In the genomic region with DNA sequence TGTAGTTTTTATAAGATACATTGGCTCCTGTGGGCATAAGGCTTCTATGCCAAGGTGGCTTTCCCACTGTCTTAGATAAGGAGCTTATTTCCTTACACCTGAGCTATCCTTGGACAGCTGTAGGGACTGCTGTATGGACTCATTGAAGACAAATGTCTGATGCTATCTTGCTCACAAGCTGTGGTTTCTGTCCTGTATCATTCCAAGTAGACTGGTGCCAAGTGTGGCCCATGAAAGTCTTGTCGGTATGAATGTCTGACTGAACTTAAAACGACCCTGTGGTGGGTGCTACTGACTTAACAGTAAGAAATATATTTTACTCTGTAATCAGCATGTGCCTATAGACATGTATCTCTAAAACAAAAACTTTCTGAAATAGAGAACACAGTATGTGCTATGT, we compare ENCODE assay signal across 1 cellular context.
TF ChIP-seq lines count a peak whose summit lies in the region.

No MANE protein-coding gene starts in this region.

TF ChIP-seq in K562, 482 proteins besides CTCF, POLR2A, EP300 and RAD21:
- TF ChIP-seq ZNF444 (CRISPR knock-in tag; IDR thresholded peaks at IDR 0.05), result no peak
- no peak for TF ChIP-seq BDP1 (IDR thresholded peaks at IDR 0.05; ENCODE audit: insufficient read depth, insufficient read length)
- TF ChIP-seq, protein P1, sequence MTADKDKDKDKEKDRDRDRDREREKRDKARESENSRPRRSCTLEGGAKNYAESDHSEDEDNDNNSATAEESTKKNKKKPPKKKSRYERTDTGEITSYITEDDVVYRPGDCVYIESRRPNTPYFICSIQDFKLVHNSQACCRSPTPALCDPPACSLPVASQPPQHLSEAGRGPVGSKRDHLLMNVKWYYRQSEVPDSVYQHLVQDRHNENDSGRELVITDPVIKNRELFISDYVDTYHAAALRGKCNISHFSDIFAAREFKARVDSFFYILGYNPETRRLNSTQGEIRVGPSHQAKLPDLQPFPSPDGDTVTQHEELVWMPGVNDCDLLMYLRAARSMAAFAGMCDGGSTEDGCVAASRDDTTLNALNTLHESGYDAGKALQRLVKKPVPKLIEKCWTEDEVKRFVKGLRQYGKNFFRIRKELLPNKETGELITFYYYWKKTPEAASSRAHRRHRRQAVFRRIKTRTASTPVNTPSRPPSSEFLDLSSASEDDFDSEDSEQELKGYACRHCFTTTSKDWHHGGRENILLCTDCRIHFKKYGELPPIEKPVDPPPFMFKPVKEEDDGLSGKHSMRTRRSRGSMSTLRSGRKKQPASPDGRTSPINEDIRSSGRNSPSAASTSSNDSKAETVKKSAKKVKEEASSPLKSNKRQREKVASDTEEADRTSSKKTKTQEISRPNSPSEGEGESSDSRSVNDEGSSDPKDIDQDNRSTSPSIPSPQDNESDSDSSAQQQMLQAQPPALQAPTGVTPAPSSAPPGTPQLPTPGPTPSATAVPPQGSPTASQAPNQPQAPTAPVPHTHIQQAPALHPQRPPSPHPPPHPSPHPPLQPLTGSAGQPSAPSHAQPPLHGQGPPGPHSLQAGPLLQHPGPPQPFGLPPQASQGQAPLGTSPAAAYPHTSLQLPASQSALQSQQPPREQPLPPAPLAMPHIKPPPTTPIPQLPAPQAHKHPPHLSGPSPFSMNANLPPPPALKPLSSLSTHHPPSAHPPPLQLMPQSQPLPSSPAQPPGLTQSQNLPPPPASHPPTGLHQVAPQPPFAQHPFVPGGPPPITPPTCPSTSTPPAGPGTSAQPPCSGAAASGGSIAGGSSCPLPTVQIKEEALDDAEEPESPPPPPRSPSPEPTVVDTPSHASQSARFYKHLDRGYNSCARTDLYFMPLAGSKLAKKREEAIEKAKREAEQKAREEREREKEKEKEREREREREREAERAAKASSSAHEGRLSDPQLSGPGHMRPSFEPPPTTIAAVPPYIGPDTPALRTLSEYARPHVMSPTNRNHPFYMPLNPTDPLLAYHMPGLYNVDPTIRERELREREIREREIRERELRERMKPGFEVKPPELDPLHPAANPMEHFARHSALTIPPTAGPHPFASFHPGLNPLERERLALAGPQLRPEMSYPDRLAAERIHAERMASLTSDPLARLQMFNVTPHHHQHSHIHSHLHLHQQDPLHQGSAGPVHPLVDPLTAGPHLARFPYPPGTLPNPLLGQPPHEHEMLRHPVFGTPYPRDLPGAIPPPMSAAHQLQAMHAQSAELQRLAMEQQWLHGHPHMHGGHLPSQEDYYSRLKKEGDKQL (CRISPR knock-in tag; IDR thresholded peaks at IDR 0.05; ENCODE audit: borderline replicate concordance), result no peak
- no peak for TF ChIP-seq DACH1 (IDR thresholded peaks at IDR 0.05; ENCODE audit: partially characterized antibody)
- no peak for TF ChIP-seq HNRNPK (IDR thresholded peaks at IDR 0.05; ENCODE audit: low read depth, low read length, poor library complexity, severe bottlenecking)
- no peak for TF ChIP-seq SRSF7 (optimal IDR thresholded peaks at IDR 0.05; ENCODE audit: low read depth, low read length)
- TF ChIP-seq ZFP36 (IDR thresholded peaks at IDR 0.05; ENCODE audit: low read depth, low read length, partially characterized antibody), result no peak
- no peak for TF ChIP-seq VEZF1 (CRISPR knock-in tag; IDR thresholded peaks at IDR 0.05)
- no peak for TF ChIP-seq ZNF263 (CRISPR knock-in tag; IDR thresholded peaks at IDR 0.05; ENCODE audit: borderline replicate concordance)
